Comparison of ENCODE assay signal across 15 cellular contexts in genomic region chr5:142152383-142152730, GRCh38. TPM values are rescaled to one million over a fixed set of nuclear protein-coding genes. Genes with fewer than 3 reads are reported as not detected.
DNase-seq lines count a peak whose midpoint lies in the region; ATAC-seq and TF ChIP-seq lines count a peak whose summit lies in the region.
"Had no signal": no experiment of that assay in that cellular context is flagged by ENCODE, and none has a peak within 500 bp of the region (broad histone marks: within the 10 kb centered on the region; RNA-seq: fewer than 3 reads in every experiment).

No MANE protein-coding gene starts in this region.

- no peak overlapping the region for H3K27ac ChIP-seq in endodermal cell (ENCODE audit: low read depth, low read length)
- H3K27ac ChIP-seq: colonic mucosa, pancreas had no signal

- no peaks in the 10 kb centered on the region for H3K9me3 Mint-ChIP-seq in activated naive CD8-positive, alpha-beta T cell (ENCODE audit: low read depth)
- no peaks in the 10 kb centered on the region for H3K9me3 Mint-ChIP-seq in activated naive CD8-positive, alpha-beta T cell treated with anti-CD3 and anti-CD28 coated beads for 36 hours
- peaks cover 1% of the 10 kb centered on the region for H3K9me3 Mint-ChIP-seq in endodermal cell

- H3K4me3 ChIP-seq in endodermal cell (ENCODE audit: low read length): peak overlapping the region; percentile 47
- H3K4me3 ChIP-seq in retinal pigment epithelial cell (ENCODE audit: low read length): no peak overlapping the region
- H3K4me3 ChIP-seq: colonic mucosa, lung, pancreas had no signal

- H3K27me3 Mint-ChIP-seq in activated naive CD8-positive, alpha-beta T cell: no peaks in the 10 kb centered on the region
- H3K27me3 Mint-ChIP-seq in activated naive CD8-positive, alpha-beta T cell treated with anti-CD3 and anti-CD28 coated beads for 36 hours: no peaks in the 10 kb centered on the region
- H3K27me3 Mint-ChIP-seq in endodermal cell (ENCODE audit: insufficient read depth): no peaks in the 10 kb centered on the region
- H3K27me3 Mint-ChIP-seq: activated CD4-positive, alpha-beta T cell treated with anti-CD3 and anti-CD28 coated beads for 36 hours; naive B cell had no signal

- WGBS in endodermal cell (ENCODE audit: insufficient coverage in 1 of 2, insufficient read length in 1 of 2), 2 experiments: no CpG with 5 or more reads among the region's 1 CpG

- DNase-seq in activated naive CD8-positive, alpha-beta T cell treated with anti-CD3 and anti-CD28 coated beads for 36 hours: no peak
- DNase-seq in RKO (ENCODE audit: low spot score) (peak; percentile 29), endodermal cell (peak; percentile 74), retinal pigment epithelial cell (ENCODE audit: low read depth) (peak; percentile 45), UCSD-AML1 (lab: John Stamatoyannopoulos, UW; ENCODE audit: unreplicated experiment) (no peak), MV-4-11 (lab: John Stamatoyannopoulos, UW) (no peak)
- DNase-seq: NCI-H1417 treated with DMSO at 0.1 percent for 48 hours, Right ventricle myocardium superior had no signal

- no peak overlapping the region for H3K4me3 Mint-ChIP-seq in activated naive CD8-positive, alpha-beta T cell
- no peak overlapping the region for H3K4me3 Mint-ChIP-seq in activated naive CD8-positive, alpha-beta T cell treated with anti-CD3 and anti-CD28 coated beads for 36 hours
- no peak overlapping the region for H3K4me3 Mint-ChIP-seq in endodermal cell
- H3K4me3 Mint-ChIP-seq: activated CD4-positive, alpha-beta T cell treated with anti-CD3 and anti-CD28 coated beads for 36 hours; naive B cell had no signal

- no peaks in the 10 kb centered on the region for H3K27me3 ChIP-seq in endodermal cell (ENCODE audit: control insufficient read depth, insufficient read depth, low read length, poor library complexity, severe bottlenecking)
- H3K27me3 ChIP-seq: colonic mucosa, pancreas had no signal

- H3K9ac ChIP-seq in endodermal cell (ENCODE audit: extremely low read depth, low read length, poor library complexity, severe bottlenecking): no peak overlapping the region

- H3K36me3 ChIP-seq in endodermal cell (ENCODE audit: control insufficient read depth, insufficient read depth, low read length): peaks cover 53% of the 10 kb centered on the region
- H3K36me3 ChIP-seq: colonic mucosa had no signal

- H3K4me1 Mint-ChIP-seq in activated naive CD8-positive, alpha-beta T cell (ENCODE audit: low read depth): peaks cover 16% of the 10 kb centered on the region
- H3K4me1 Mint-ChIP-seq in activated naive CD8-positive, alpha-beta T cell treated with anti-CD3 and anti-CD28 coated beads for 36 hours: peaks cover 24% of the 10 kb centered on the region
- H3K4me1 Mint-ChIP-seq in endodermal cell: peaks cover 33% of the 10 kb centered on the region
- H3K4me1 Mint-ChIP-seq: naive B cell had no signal

- H3K27ac Mint-ChIP-seq in activated naive CD8-positive, alpha-beta T cell: peak overlapping the region; percentile 10
- no peak overlapping the region for H3K27ac Mint-ChIP-seq in activated naive CD8-positive, alpha-beta T cell treated with anti-CD3 and anti-CD28 coated beads for 36 hours
- no peak overlapping the region for H3K27ac Mint-ChIP-seq in endodermal cell
- H3K27ac Mint-ChIP-seq: activated CD4-positive, alpha-beta T cell treated with anti-CD3 and anti-CD28 coated beads for 36 hours; naive B cell had no signal

- H3K36me3 Mint-ChIP-seq in activated naive CD8-positive, alpha-beta T cell: peaks cover 2% of the 10 kb centered on the region
- H3K36me3 Mint-ChIP-seq in activated naive CD8-positive, alpha-beta T cell treated with anti-CD3 and anti-CD28 coated beads for 36 hours: peaks cover 23% of the 10 kb centered on the region
- H3K36me3 Mint-ChIP-seq in endodermal cell (ENCODE audit: low read depth): peaks cover 35% of the 10 kb centered on the region

- ATAC-seq in HG02763 (IDR thresholded peaks at IDR 0.05; ENCODE audit: unreplicated experiment): no peak

- TF ChIP-seq CTCF in endodermal cell (conservative IDR thresholded peaks at IDR 0.05) (no peak), retinal pigment epithelial cell (conservative IDR thresholded peaks at IDR 0.05; ENCODE audit: low read depth, low read length) (no peak)

- H3K9me3 ChIP-seq in endodermal cell (ENCODE audit: control insufficient read depth, low read length): peaks cover 5% of the 10 kb centered on the region
- H3K9me3 ChIP-seq: colonic mucosa, pancreas had no signal

- peaks cover 14% of the 10 kb centered on the region for H3K4me1 ChIP-seq in endodermal cell (ENCODE audit: control insufficient read depth, insufficient read depth, low read length)
- H3K4me1 ChIP-seq: colonic mucosa, pancreas had no signal

RNA-seq across cellular contexts. Expression of gene NDFIP1, which starts 43.8 kb away (rescaled TPM):
- 100 to 1,000 TPM in 1 of 2 experiments, 10 to 100 TPM in 1; 97.3 to 100 TPM for total RNA-seq in activated naive CD8-positive, alpha-beta T cell treated with anti-CD3 and anti-CD28 coated beads for 36 hours
- 10 to 100 TPM; 46.2 to 49.0 TPM for total RNA-seq in endodermal cell
- 58.5 TPM for polyA plus RNA-seq in endodermal cell (2013, experiment 1 of 2)
- polyA plus RNA-seq in endodermal cell (2013, experiment 2 of 2): 56.3 TPM

Comparison
In these comparisons a context has a peak if more than half of its experiments do, and no peak if none do; other contexts are left out.
1. DNase-seq: peak in RKO (single experiment), endodermal cell (single experiment) and retinal pigment epithelial cell (single experiment); none in activated naive CD8-positive, alpha-beta T cell treated with anti-CD3 and anti-CD28 coated beads for 36 hours (single experiment), UCSD-AML1 (single experiment) and MV-4-11 (single experiment).